In the genomic region with DNA sequence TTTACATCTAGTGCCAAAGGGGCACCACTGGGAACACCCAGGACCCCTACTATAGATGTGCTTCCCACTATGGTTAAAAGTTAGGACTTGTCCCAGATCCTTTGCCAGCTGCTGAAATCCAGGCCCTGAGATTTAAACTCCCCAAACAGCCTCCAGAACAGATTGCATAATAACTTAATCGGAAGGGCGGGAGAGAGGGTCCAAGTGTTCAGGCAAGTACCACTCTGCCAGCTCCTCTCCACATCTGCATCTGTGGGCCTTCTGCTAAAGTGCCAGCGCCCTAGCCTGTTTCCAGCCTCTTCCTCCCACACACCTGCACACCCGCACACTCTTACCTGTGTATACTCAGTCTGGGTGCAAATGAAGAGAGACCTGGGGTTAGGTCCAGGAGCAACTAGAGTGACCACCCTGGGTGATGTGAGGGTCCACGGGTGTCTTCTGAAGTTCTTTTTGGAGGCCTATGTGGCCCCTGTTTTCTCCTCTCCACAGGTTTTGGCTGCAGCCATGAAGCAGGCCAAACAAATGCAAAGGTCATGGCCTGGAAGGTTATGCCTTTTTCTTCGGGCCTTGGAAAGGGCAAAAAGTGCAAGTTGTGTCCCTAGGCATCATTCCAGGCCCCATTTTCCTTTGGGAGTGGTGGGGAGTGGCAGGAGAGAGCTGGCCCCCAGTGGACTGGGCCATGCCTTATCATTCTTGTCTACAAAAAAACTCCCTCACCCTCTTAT, we compare ENCODE assay signal across 14 cellular contexts. TPM values are rescaled to one million over a fixed set of nuclear protein-coding genes. Genes with fewer than 3 reads are reported as not detected.
DNase-seq lines count a peak whose midpoint lies in the region; ATAC-seq and TF ChIP-seq lines count a peak whose summit lies in the region.
"Had no signal": no experiment of that assay in that cellular context is flagged by ENCODE, and none has a peak within 500 bp of the region (broad histone marks: within the 10 kb centered on the region; RNA-seq: fewer than 3 reads in every experiment).

No MANE protein-coding gene starts in this region.

- ATAC-seq in gastrocnemius medialis (peak; percentile 47 to 75), HG03039 (IDR thresholded peaks at IDR 0.05; ENCODE audit: unreplicated experiment) (no peak)
- no peak for ATAC-seq in stimulated activated naive CD8-positive, alpha-beta T cell treated with anti-CD3 and anti-CD28 coated beads, Interleukin-15, amount 100 ng/mL, for 72 hours

- peaks cover 93% of the 10 kb centered on the region for H3K4me1 Mint-ChIP-seq in chondrocyte (ENCODE audit: low read depth)
- H3K4me1 Mint-ChIP-seq in stimulated activated naive CD8-positive, alpha-beta T cell treated with anti-CD3 and anti-CD28 coated beads, Interleukin-15, amount 100 ng/mL, for 72 hours = no peaks in the 10 kb centered on the region

- no peak for TF ChIP-seq POLR2A in gastrocnemius medialis (IDR thresholded peaks at IDR 0.05)

- in situ Hi-C loops in gastrocnemius medialis (cut with MboI; ENCODE audit: low sequenced_read_pairs in 4 of 4) = no loop called here

- H3K9me3 ChIP-seq in BLaER1 treated with 17β-estradiol and CSF1 and Interleukin-3, amounts not matched to agents 10 nM and 100 nM (replicated peaks in 1 of 11) = no peaks in the 10 kb centered on the region
- H3K9me3 ChIP-seq in gastrocnemius medialis (no peaks in the 10 kb centered on the region), Karpas-422 (ENCODE audit: low read length) (no peaks in the 10 kb centered on the region)
- H3K9me3 ChIP-seq: right lobe of liver had no signal

- no peaks in the 10 kb centered on the region for H3K79me2 ChIP-seq in Karpas-422 (ENCODE audit: low read length)

- H3K27me3 Mint-ChIP-seq in chondrocyte (ENCODE audit: low read depth) = no peaks in the 10 kb centered on the region
- H3K27me3 Mint-ChIP-seq in stimulated activated naive CD8-positive, alpha-beta T cell treated with anti-CD3 and anti-CD28 coated beads, Interleukin-15, amount 100 ng/mL, for 72 hours = no peaks in the 10 kb centered on the region

- H3K36me3 Mint-ChIP-seq in chondrocyte (ENCODE audit: low read depth) = no peaks in the 10 kb centered on the region

- no peak overlapping the region for H3K4me3 ChIP-seq in BLaER1 treated with 17β-estradiol and CSF1 and Interleukin-3, amounts not matched to agents 10 nM and 100 nM
- H3K4me3 ChIP-seq in gastrocnemius medialis (no peak overlapping the region), Karpas-422 (ENCODE audit: low read length) (no peak overlapping the region)
- H3K4me3 ChIP-seq: right lobe of liver had no signal

- peak overlapping the region; percentile 98 for H3K27ac Mint-ChIP-seq in chondrocyte (ENCODE audit: unreplicated experiment)
- no peak overlapping the region for H3K27ac Mint-ChIP-seq in stimulated activated naive CD8-positive, alpha-beta T cell treated with anti-CD3 and anti-CD28 coated beads, Interleukin-15, amount 100 ng/mL, for 72 hours

- H3K4me2 ChIP-seq in BLaER1 treated with 17β-estradiol and CSF1 and Interleukin-3, amounts not matched to agents 10 nM and 100 nM = peak overlapping the region in 7 of 11 experiments; percentile 2 to 92 (median 76); a peak in 11 of 22 replicates
- H3K4me2 ChIP-seq in Karpas-422 (ENCODE audit: low read depth, low read length, poor library complexity, severe bottlenecking) = no peak overlapping the region

- TF ChIP-seq CTCF in chondrocyte (IDR thresholded peaks at IDR 0.05) = no peak
- no peak for TF ChIP-seq CTCF in gastrocnemius medialis (IDR thresholded peaks at IDR 0.05 in 4 of 5, conservative IDR thresholded peaks at IDR 0.05 in 1 of 5)

- H3K4me1 ChIP-seq in BLaER1 treated with 17β-estradiol and CSF1 and Interleukin-3, amounts not matched to agents 10 nM and 100 nM = peaks cover 38 to 95% (median 71%) of the 10 kb centered on the region in 10 experiments
- H3K4me1 ChIP-seq in gastrocnemius medialis (peaks cover 24 to 36% of the 10 kb centered on the region in 2 donors), Karpas-422 (ENCODE audit: low read length) (no peaks in the 10 kb centered on the region)

- no peak overlapping the region for H3K27ac ChIP-seq in BLaER1 treated with 17β-estradiol and CSF1 and Interleukin-3, amounts not matched to agents 10 nM and 100 nM
- H3K27ac ChIP-seq in layer of hippocampus (ENCODE audit: low read depth, low read length) (peak overlapping the region; percentile 20), gastrocnemius medialis (peak overlapping the region; percentile 36 to 75 (median 47)), Karpas-422 (ENCODE audit: low read length) (no peak overlapping the region)
- H3K27ac ChIP-seq: right lobe of liver had no signal

- no peaks in the 10 kb centered on the region for H3K9me2 ChIP-seq in Karpas-422 (replicated peaks; ENCODE audit: insufficient read depth, low read length)

- H4K20me1 ChIP-seq in BLaER1 treated with 17β-estradiol and CSF1 and Interleukin-3, amounts not matched to agents 10 nM and 100 nM = peaks cover 0 to 71% (median 18%) of the 10 kb centered on the region in 11 experiments; a peak in 10 of 22 replicates
- H4K20me1 ChIP-seq in Karpas-422 (ENCODE audit: insufficient read depth, low read depth, low read length) = no peaks in the 10 kb centered on the region

- H2AFZ ChIP-seq in Karpas-422 (ENCODE audit: low read length) = no peak overlapping the region

- intact Hi-C loops in gastrocnemius medialis (cut with DNase I; ENCODE audit: low total_unique reads) = no loop called here

- no peak overlapping the region for H3K4me3 Mint-ChIP-seq in chondrocyte (ENCODE audit: unreplicated experiment)
- H3K4me3 Mint-ChIP-seq in stimulated activated naive CD8-positive, alpha-beta T cell treated with anti-CD3 and anti-CD28 coated beads, Interleukin-15, amount 100 ng/mL, for 72 hours = no peak overlapping the region

- H3K9ac ChIP-seq in BLaER1 treated with 17β-estradiol and CSF1 and Interleukin-3, amounts not matched to agents 10 nM and 100 nM = no peak overlapping the region
- no peak overlapping the region for H3K9ac ChIP-seq in Karpas-422 (ENCODE audit: low read length)

- H3K36me3 ChIP-seq in BLaER1 treated with 17β-estradiol and CSF1 and Interleukin-3, amounts not matched to agents 10 nM and 100 nM = peaks cover 0 to 12% (median 4%) of the 10 kb centered on the region in 11 experiments; a peak in 3 of 22 replicates
- H3K36me3 ChIP-seq in gastrocnemius medialis = no peaks in the 10 kb centered on the region
- no peaks in the 10 kb centered on the region for H3K36me3 ChIP-seq in Karpas-422 (ENCODE audit: insufficient read depth, low read length)
- H3K36me3 ChIP-seq: right lobe of liver had no signal

- no peaks in the 10 kb centered on the region for H3K9me3 Mint-ChIP-seq in chondrocyte (ENCODE audit: low read depth)
- H3K9me3 Mint-ChIP-seq in stimulated activated naive CD8-positive, alpha-beta T cell treated with anti-CD3 and anti-CD28 coated beads, Interleukin-15, amount 100 ng/mL, for 72 hours = no peaks in the 10 kb centered on the region

- no peaks in the 10 kb centered on the region for H3K27me3 ChIP-seq in BLaER1 treated with 17β-estradiol and CSF1 and Interleukin-3, amounts not matched to agents 10 nM and 100 nM
- H3K27me3 ChIP-seq in layer of hippocampus (ENCODE audit: control insufficient read depth, insufficient read depth, low read length) (no peaks in the 10 kb centered on the region), gastrocnemius medialis (no peaks in the 10 kb centered on the region), Karpas-422 (ENCODE audit: low read length) (no peaks in the 10 kb centered on the region)
- H3K27me3 ChIP-seq: right lobe of liver had no signal

- DNase-seq in chondrocyte (ENCODE audit: low spot score) (no peak), gastrocnemius medialis (peak in 1 of 2 donors; percentile 38), SHP77 treated with DMSO at 0.1 percent for 48 hours (lab: John Stamatoyannopoulos, UW) (no peak), Karpas-422 (no peak)
- DNase-seq in stimulated activated naive CD8-positive, alpha-beta T cell treated with anti-CD3 and anti-CD28 coated beads, Interleukin-15, amount 100 ng/mL, for 72 hours = no peak
- DNase-seq: DMS53, GOT3, NCI-H1417 treated with DMSO at 0.1 percent for 48 hours, NCI-H510A, right lobe of liver, RPMI8226 had no signal

RNA-seq across cellular contexts. Expression of gene KIRREL1, which starts 29.3 kb away (rescaled TPM):
- total RNA-seq in chondrocyte (159 to 166 TPM (median 165 TPM) in 3 replicates), gastrocnemius medialis (10 to 100 TPM in 1 of 4 donors, 1 to 10 TPM in 3; 2.8 to 15.1 (median 6.6) TPM)
- total RNA-seq in Karpas-422 (2014; rRNA removed; shearing (Covaris generic); ENCODE audit: low replicate concordance) = not detected in 2 replicates

Comparison
In these comparisons a context has a peak if more than half of its experiments do, and no peak if none do; other contexts are left out.
1. H3K27ac ChIP-seq: peak in layer of hippocampus (single experiment) and gastrocnemius medialis (4 of 4); none in BLaER1 treated with 17β-estradiol and CSF1 and Interleukin-3, amounts not matched to agents 10 nM and 100 nM (0 of 11) and Karpas-422 (single experiment).
2. ATAC-seq: peak in gastrocnemius medialis (2 of 2); none in stimulated activated naive CD8-positive, alpha-beta T cell treated with anti-CD3 and anti-CD28 coated beads, Interleukin-15, amount 100 ng/mL, for 72 hours (single experiment) and HG03039 (single experiment).